In genomic region chr4:151921811-151922210, GRCh38 we compare ENCODE assay signal across 19 cellular contexts.
A peak's percentile ranks its signal among the peaks of the same experiment; 100 is the strongest.
DNase-seq lines count a peak whose midpoint lies in the region; ATAC-seq, FAIRE-seq and TF ChIP-seq lines count a peak whose summit lies in the region.
"Had no signal": no experiment of that assay in that cellular context is flagged by ENCODE, and none has a peak within 500 bp of the region (broad histone marks: within the 10 kb centered on the region; RNA-seq: fewer than 3 reads in every experiment).

No MANE protein-coding gene starts in this region.

- peak; percentile 58 for FAIRE-seq in keratinocyte (lab: Jason Lieb, UNC)
- FAIRE-seq: H1 had no signal

- peak overlapping the region; percentile 8 for H3K27ac ChIP-seq in keratinocyte (ENCODE audit: control insufficient read depth, insufficient read depth, low read length)
- H3K27ac ChIP-seq: dorsolateral prefrontal cortex, uterus had no signal

- no peaks in the 10 kb centered on the region for H3K27me3 ChIP-seq in keratinocyte (ENCODE audit: control insufficient read depth, extremely low read depth, insufficient read depth, low read length)
- H3K27me3 ChIP-seq: uterus had no signal

- H3K9me1 ChIP-seq in keratinocyte (ENCODE audit: control insufficient read depth, extremely low read depth, insufficient read depth, low read length) = no peaks in the 10 kb centered on the region

- H2AFZ ChIP-seq in keratinocyte (ENCODE audit: control insufficient read depth, low read length) = no peak overlapping the region

- no peaks in the 10 kb centered on the region for H4K20me1 ChIP-seq in keratinocyte (ENCODE audit: control insufficient read depth, extremely low read depth, insufficient read depth, low read length)

- dilution Hi-C loops in keratinocyte (cut with MboI; ENCODE audit: extremely low pct_ligation_motif_present, low sequenced_read_pairs) = no loop called here

- H3K4me3 ChIP-seq in AG10803 (ENCODE audit: low read length) (no peak overlapping the region), keratinocyte (ENCODE audit: control insufficient read depth in 2 of 3, extremely low read depth in 1 of 3, insufficient read depth in 2 of 3, low read depth in 1 of 3, low read length in 3 of 3) (no peak overlapping the region)
- H3K4me3 ChIP-seq: dorsolateral prefrontal cortex, uterus had no signal

- H3K4me1 ChIP-seq in keratinocyte (ENCODE audit: control insufficient read depth, extremely low read depth, insufficient read depth, low read length) = peaks cover 6% of the 10 kb centered on the region
- H3K4me1 ChIP-seq: uterus had no signal

- ATAC-seq in GM19467 (IDR thresholded peaks at IDR 0.05; ENCODE audit: unreplicated experiment) (no peak), GM21447 (IDR thresholded peaks at IDR 0.05; ENCODE audit: unreplicated experiment) (no peak)
- ATAC-seq: left lobe of liver, Panc1, T-cell, WTC11 had no signal

- H3K36me3 ChIP-seq in keratinocyte (ENCODE audit: control insufficient read depth in 2 of 2, extremely low read depth in 1 of 2, insufficient read depth in 2 of 2, low read length in 2 of 2) = no peaks in the 10 kb centered on the region
- H3K36me3 ChIP-seq: uterus had no signal

- H3K79me2 ChIP-seq in keratinocyte (ENCODE audit: control insufficient read depth, insufficient read depth, low read length) = no peaks in the 10 kb centered on the region

- TF ChIP-seq CTCF in AG10803 (conservative IDR thresholded peaks at IDR 0.05; ENCODE audit: low read length) = no peak
- no peak for TF ChIP-seq CTCF in keratinocyte (optimal IDR thresholded peaks at IDR 0.05 in 1 of 3, IDR thresholded peaks at IDR 0.05 in 1 of 3, conservative IDR thresholded peaks at IDR 0.05 in 1 of 3; ENCODE audit: extremely low read depth in 1 of 3, insufficient read depth in 2 of 3, low read length in 3 of 3)

- no peak overlapping the region for H3K9ac ChIP-seq in keratinocyte (ENCODE audit: control insufficient read depth, extremely low read depth, insufficient read depth, low read length)

- no peak overlapping the region for H3K4me2 ChIP-seq in keratinocyte (ENCODE audit: control insufficient read depth, extremely low read depth, insufficient read depth, low read depth, low read length)

- peak; percentile 39 for DNase-seq in AG10803 (ENCODE audit: low read depth)
- DNase-seq in HS-27A (ENCODE audit: low read depth) = peak; percentile 56
- DNase-seq in amniotic stem cell (lab: John Stamatoyannopoulos, UW) = peak; percentile 13
- DNase-seq in keratinocyte (ENCODE audit: low read depth, low spot score) = peak; percentile 32
- no peak for DNase-seq in NCI-H1417 (lab: John Stamatoyannopoulos, UW)
- no peak for DNase-seq in NCI-H146 (lab: John Stamatoyannopoulos, UW)
- DNase-seq: activated effector memory CD4-positive, alpha-beta T cell treated with Interleukin-2 at 50 U/mL for 16 hours; dorsolateral prefrontal cortex; NCI-H2081; NCI-H748 treated with DMSO at 0.1 percent for 48 hours; stimulated activated CD4-positive, alpha-beta T cell treated with anti-CD3 and anti-CD28 coated beads, Interleukin-15, amount 100 ng/mL, for 24 hours; T-cell; uterus had no signal

- no peaks in the 10 kb centered on the region for H3K9me3 ChIP-seq in keratinocyte (ENCODE audit: control insufficient read depth, low read depth, low read length)
- H3K9me3 ChIP-seq: uterus had no signal

Comparison
In these comparisons a context has a peak if more than half of its experiments do, and no peak if none do; other contexts are left out.
1. DNase-seq: peak in AG10803 (single experiment), HS-27A (single experiment), amniotic stem cell (single experiment) and keratinocyte (single experiment); none in NCI-H1417 (0 of 3) and NCI-H146 (single experiment).